ENCODE assay signal across 17 cellular contexts in genomic region chr11:14322510-14322909, GRCh38. TPM values are rescaled to one million over a fixed set of nuclear protein-coding genes. Genes with fewer than 3 reads are reported as not detected.
DNase-seq lines count a peak whose midpoint lies in the region; ATAC-seq and TF ChIP-seq lines count a peak whose summit lies in the region.
"Had no signal": no experiment of that assay in that cellular context is flagged by ENCODE, and none has a peak within 500 bp of the region (broad histone marks: within the 10 kb centered on the region; RNA-seq: fewer than 3 reads in every experiment).

No MANE protein-coding gene starts in this region.

- no peak for ATAC-seq in activated T-cell treated with anti-CD3 and anti-CD28 coated beads, Interleukin-2, amount 50 U/mL, for 72 hours (replicated peaks in 1 of 2)
- ATAC-seq in WTC11 (no peak), GM19395 (IDR thresholded peaks at IDR 0.05; ENCODE audit: unreplicated experiment) (no peak)
- no peak for ATAC-seq in stimulated activated memory B cell treated with anti-CD40 and anti-IgM and Interleukin-4, amounts not matched to agents 10 μg/mL and 1 μg/mL and 100 μg/mL, for 72 hours

- H3K27me3 Mint-ChIP-seq in activated T-cell treated with anti-CD3 and anti-CD28 coated beads, Interleukin-2, amount 50 U/mL, for 72 hours (ENCODE audit: low read depth) = no peaks in the 10 kb centered on the region
- no peaks in the 10 kb centered on the region for H3K27me3 Mint-ChIP-seq in WTC11 (ENCODE audit: low read depth)
- H3K27me3 Mint-ChIP-seq in immature natural killer cell (ENCODE audit: low read depth in 3 of 3) = peaks cover 5 to 13% (median 6%) of the 10 kb centered on the region in 3 donors
- no peaks in the 10 kb centered on the region for H3K27me3 Mint-ChIP-seq in stimulated activated memory B cell treated with anti-CD40 and anti-IgM and Interleukin-4, amounts not matched to agents 10 μg/mL and 1 μg/mL and 100 μg/mL, for 72 hours

- TF ChIP-seq CTCF in WTC11 (IDR thresholded peaks at IDR 0.05) = no peak

- CTCF ChIA-PET in WTC11 (lab: Charles Lee) = interaction anchor here (0.7 kb wide), 1 partner anchor 14 kb away, joined by 3 read pairs; no protein-coding TSS in a partner anchor

- H3K4me3 Mint-ChIP-seq in activated T-cell treated with anti-CD3 and anti-CD28 coated beads, Interleukin-2, amount 50 U/mL, for 72 hours = no peak overlapping the region
- H3K4me3 Mint-ChIP-seq in WTC11 (no peak overlapping the region), immature natural killer cell (peak overlapping the region in 3 of 5 donors; percentile 35 to 80 (median 69))
- peak overlapping the region; percentile 70 for H3K4me3 Mint-ChIP-seq in stimulated activated memory B cell treated with anti-CD40 and anti-IgM and Interleukin-4, amounts not matched to agents 10 μg/mL and 1 μg/mL and 100 μg/mL, for 72 hours

- POLR2A ChIA-PET in WTC11 (lab: Charles Lee) = no interaction called here

- no peaks in the 10 kb centered on the region for H3K9me3 Mint-ChIP-seq in activated T-cell treated with anti-CD3 and anti-CD28 coated beads, Interleukin-2, amount 50 U/mL, for 72 hours
- H3K9me3 Mint-ChIP-seq in WTC11 = peaks cover 3% of the 10 kb centered on the region; the same call in 1 of the 2 replicates
- H3K9me3 Mint-ChIP-seq in immature natural killer cell = no peaks in the 10 kb centered on the region
- H3K9me3 Mint-ChIP-seq in stimulated activated memory B cell treated with anti-CD40 and anti-IgM and Interleukin-4, amounts not matched to agents 10 μg/mL and 1 μg/mL and 100 μg/mL, for 72 hours = no peaks in the 10 kb centered on the region

- H3K36me3 Mint-ChIP-seq in activated T-cell treated with anti-CD3 and anti-CD28 coated beads, Interleukin-2, amount 50 U/mL, for 72 hours (ENCODE audit: insufficient read depth in 2 of 2) = peaks cover 0 to 3% of the 10 kb centered on the region in 2 donors
- H3K36me3 Mint-ChIP-seq in WTC11 (peaks cover 5% of the 10 kb centered on the region; the same call in 1 of the 2 replicates), immature natural killer cell (no peaks in the 10 kb centered on the region)
- H3K36me3 Mint-ChIP-seq in stimulated activated memory B cell treated with anti-CD40 and anti-IgM and Interleukin-4, amounts not matched to agents 10 μg/mL and 1 μg/mL and 100 μg/mL, for 72 hours = peaks cover 4% of the 10 kb centered on the region

- peak overlapping the region; percentile 88 for H3K27ac Mint-ChIP-seq in activated T-cell treated with anti-CD3 and anti-CD28 coated beads, Interleukin-2, amount 50 U/mL, for 72 hours
- H3K27ac Mint-ChIP-seq in WTC11 = peak overlapping the region; percentile 47; the same call in 1 of the 2 replicates
- peak overlapping the region; percentile 87 to 95 (median 90) for H3K27ac Mint-ChIP-seq in immature natural killer cell
- peak overlapping the region; percentile 87 for H3K27ac Mint-ChIP-seq in stimulated activated memory B cell treated with anti-CD40 and anti-IgM and Interleukin-4, amounts not matched to agents 10 μg/mL and 1 μg/mL and 100 μg/mL, for 72 hours

- no peak for DNase-seq in activated T-cell treated with anti-CD3 and anti-CD28 coated beads, Interleukin-2, amount 50 U/mL, for 72 hours
- DNase-seq in activated T-cell treated with anti-CD3 and anti-CD28 coated beads, Interleukin-2, amount 50 U/mL, for 48 hours = no peak
- DNase-seq in WTC11 (ENCODE audit: low spot score) (no peak), immature natural killer cell (no peak), DMS114 treated with DMSO at 0.1 percent for 48 hours (lab: John Stamatoyannopoulos, UW; ENCODE audit: unreplicated experiment) (no peak)
- no peak for DNase-seq in stimulated activated CD4-positive, alpha-beta T cell treated with anti-CD3 and anti-CD28 coated beads, Interleukin-12 subunit alpha, Interleukin-12 subunit beta, amount 100 ng/mL, for 4 hours
- DNase-seq: 8988T; Caco-2; EL; NCI-H1105; NCI-H2081; NCI-H510A; NCI-H748 treated with DMSO at 0.1 percent for 48 hours; NK-92 treated with Interleukin-12 subunit alpha and Interleukin-12 subunit beta, amount 100 ng/mL, for 24 hours; SHP77 had no signal

- peaks cover 69% of the 10 kb centered on the region for H3K4me1 Mint-ChIP-seq in activated T-cell treated with anti-CD3 and anti-CD28 coated beads, Interleukin-2, amount 50 U/mL, for 72 hours (ENCODE audit: low read depth)
- H3K4me1 Mint-ChIP-seq in WTC11 (peaks cover 85% of the 10 kb centered on the region), immature natural killer cell (peaks cover 88 to 97% of the 10 kb centered on the region in 2 donors)
- H3K4me1 Mint-ChIP-seq in stimulated activated memory B cell treated with anti-CD40 and anti-IgM and Interleukin-4, amounts not matched to agents 10 μg/mL and 1 μg/mL and 100 μg/mL, for 72 hours = peaks cover 85% of the 10 kb centered on the region

TF ChIP-seq in WTC11, 78 proteins besides CTCF, POLR2A, EP300 and RAD21:
- no peak for TF ChIP-seq MAX (CRISPR knock-in tag; IDR thresholded peaks at IDR 0.05)
- no peak for TF ChIP-seq TP53 (CRISPR knock-in tag; IDR thresholded peaks at IDR 0.05)
- no peak for TF ChIP-seq SP1 (CRISPR knock-in tag; conservative IDR thresholded peaks at IDR 0.05)
- TF ChIP-seq KAT7 (CRISPR knock-in tag; IDR thresholded peaks at IDR 0.05; ENCODE audit: borderline replicate concordance) = no peak
- TF ChIP-seq ZNF416 (CRISPR knock-in tag; IDR thresholded peaks at IDR 0.05) = no peak
- no peak for TF ChIP-seq ZNF232 (CRISPR knock-in tag; IDR thresholded peaks at IDR 0.05)
TF ChIP-seq in WTC11: peak in this region for 0.

RNA-seq across cellular contexts. Expression of gene RRAS2, which starts 36.5 kb away (rescaled TPM):
- 10 to 100 TPM; 59.2 to 64.2 TPM for total RNA-seq in activated T-cell treated with anti-CD3 and anti-CD28 coated beads, Interleukin-2, amount 50 U/mL, for 72 hours
- total RNA-seq in WTC11 (2021) = 161 to 164 TPM (median 164 TPM) in 3 replicates
- polyA plus RNA-seq in immature natural killer cell = 10 to 100 TPM; 66.4 to 96.4 (median 85.9) TPM

Comparison
In these comparisons a context has a peak if more than half of its experiments do, and no peak if none do; other contexts are left out.
1. H3K4me3 Mint-ChIP-seq: peak in immature natural killer cell (3 of 5) and stimulated activated memory B cell treated with anti-CD40 and anti-IgM and Interleukin-4, amounts not matched to agents 10 μg/mL and 1 μg/mL and 100 μg/mL, for 72 hours (single experiment); none in activated T-cell treated with anti-CD3 and anti-CD28 coated beads, Interleukin-2, amount 50 U/mL, for 72 hours (0 of 2) and WTC11 (single experiment).
2. Peak in every context shown above with its lines, with median percentiles within 50 percentile points of each other: H3K27ac Mint-ChIP-seq.